In the genomic region with DNA sequence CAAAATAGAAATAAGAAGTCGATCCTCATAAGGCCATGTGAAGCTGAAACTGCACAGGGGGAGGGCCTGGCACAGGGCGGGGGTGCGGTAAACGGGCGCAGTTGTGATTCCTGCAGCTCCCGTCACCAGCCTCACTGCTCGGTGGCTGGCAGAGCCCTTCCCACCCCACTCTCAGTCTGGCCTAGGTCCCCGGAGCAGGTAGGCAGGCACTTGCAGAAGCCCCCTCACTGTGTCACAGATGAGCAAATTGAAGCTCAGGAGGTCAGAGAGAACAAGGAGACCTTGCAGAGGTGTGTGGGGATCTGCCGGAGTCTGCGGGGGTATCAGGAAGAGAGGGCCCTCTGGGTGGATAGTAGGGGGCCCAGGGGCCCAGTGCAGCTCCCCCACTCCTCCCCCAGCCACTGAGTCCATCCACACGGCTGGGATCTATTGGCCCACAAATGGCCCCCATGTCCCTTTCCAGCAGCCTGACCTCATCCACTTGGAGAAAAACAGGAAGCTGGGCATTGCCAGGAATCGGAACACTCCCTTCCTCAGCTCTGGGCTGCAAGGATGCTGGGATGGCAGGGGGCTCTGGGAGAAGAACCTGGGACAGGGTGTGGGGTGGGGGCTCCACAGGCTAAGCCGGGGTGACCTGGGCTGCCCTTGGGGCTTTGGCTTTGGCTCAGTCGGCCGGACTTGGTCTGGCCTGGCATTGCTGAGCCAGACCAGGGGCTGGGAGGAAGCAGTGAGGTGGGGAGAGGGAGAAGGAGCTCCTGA, we compare ENCODE assay signal across 17 cellular contexts. TPM values are rescaled to one million over a fixed set of nuclear protein-coding genes. Genes with fewer than 3 reads are reported as not detected.
DNase-seq lines count a peak whose midpoint lies in the region; ATAC-seq and TF ChIP-seq lines count a peak whose summit lies in the region.
"Had no signal": no experiment of that assay in that cellular context is flagged by ENCODE, and none has a peak within 500 bp of the region (broad histone marks: within the 10 kb centered on the region; RNA-seq: fewer than 3 reads in every experiment).

No MANE protein-coding gene starts in this region.

- peak overlapping the region in 1 of 3 experiments; percentile 29; a peak in 2 of 7 replicates for H3K27ac Mint-ChIP-seq in H9
- no peak overlapping the region for H3K27ac Mint-ChIP-seq in immature natural killer cell
- H3K27ac Mint-ChIP-seq in stimulated activated effector memory CD8-positive, alpha-beta T cell treated with anti-CD3 and anti-CD28 coated beads, Interleukin-12 subunit alpha, Interleukin-12 subunit beta, amount 100 ng/mL, for 72 hours, result no peak overlapping the region
- H3K27ac Mint-ChIP-seq: endodermal cell, neural progenitor cell had no signal

- H3K36me3 Mint-ChIP-seq in H9 (ENCODE audit: insufficient read depth in 1 of 3, low read depth in 3 of 3), result no peaks in the 10 kb centered on the region
- no peaks in the 10 kb centered on the region for H3K36me3 Mint-ChIP-seq in immature natural killer cell
- H3K36me3 Mint-ChIP-seq in stimulated activated effector memory CD8-positive, alpha-beta T cell treated with anti-CD3 and anti-CD28 coated beads, Interleukin-12 subunit alpha, Interleukin-12 subunit beta, amount 100 ng/mL, for 72 hours, result no peaks in the 10 kb centered on the region
- H3K36me3 Mint-ChIP-seq: neural progenitor cell had no signal

- in situ Hi-C loops in gastrocnemius medialis (cut with MboI; ENCODE audit: low sequenced_read_pairs in 4 of 4), result no loop called here

- no peak overlapping the region for H3K4ac ChIP-seq in H9 (ENCODE audit: low read depth, low read length)

- H3K4me3 Mint-ChIP-seq in H9 (no peak overlapping the region), immature natural killer cell (no peak overlapping the region)
- no peak overlapping the region for H3K4me3 Mint-ChIP-seq in stimulated activated effector memory CD8-positive, alpha-beta T cell treated with anti-CD3 and anti-CD28 coated beads, Interleukin-12 subunit alpha, Interleukin-12 subunit beta, amount 100 ng/mL, for 72 hours
- H3K4me3 Mint-ChIP-seq: endodermal cell, neural progenitor cell had no signal

- H3K4me3 ChIP-seq in right atrium auricular region (no peak overlapping the region), gastrocnemius medialis (no peak overlapping the region)
- H3K4me3 ChIP-seq: neural progenitor cell had no signal

- H2BK15ac ChIP-seq in H9 (ENCODE audit: low read depth, low read length), result no peak overlapping the region

- DNase-seq in H9 (peak; percentile 28), dermis microvascular lymphatic vessel endothelial cell (ENCODE audit: low read depth in 2 of 2) (peak; percentile 23 to 88), right atrium auricular region (ENCODE audit: low spot score) (peak; percentile 77), gastrocnemius medialis (peak in 1 of 2 donors; percentile 17), immature natural killer cell (no peak), NCI-H146 (lab: John Stamatoyannopoulos, UW) (no peak)
- DNase-seq in stimulated activated effector memory CD8-positive, alpha-beta T cell treated with anti-CD3 and anti-CD28 coated beads, Interleukin-12 subunit alpha, Interleukin-12 subunit beta, amount 100 ng/mL, for 72 hours (ENCODE audit: low spot score in 2 of 2), result no peak
- DNase-seq: activated CD4-positive, alpha-beta T cell treated with anti-CD3 and anti-CD28 coated beads, Interleukin-2, amount 50 U/mL, for 4 hours; activated gamma-delta T cell; endodermal cell; NCI-H2029; NCI-H774; substantia nigra; T1000 had no signal

- no peak overlapping the region for H2BK120ac ChIP-seq in H9 (ENCODE audit: low read depth, low read length, poor library complexity, severe bottlenecking)

- ATAC-seq in gastrocnemius medialis (peak; percentile 37 to 49), GM21786 (IDR thresholded peaks at IDR 0.05; ENCODE audit: unreplicated experiment) (no peak)
- no peak for ATAC-seq in stimulated activated effector memory CD8-positive, alpha-beta T cell treated with anti-CD3 and anti-CD28 coated beads, Interleukin-12 subunit alpha, Interleukin-12 subunit beta, amount 100 ng/mL, for 72 hours
- ATAC-seq: HCT116 had no signal

- TF ChIP-seq POLR2A in gastrocnemius medialis (IDR thresholded peaks at IDR 0.05), result no peak

- no peaks in the 10 kb centered on the region for H3K79me1 ChIP-seq in H9 (ENCODE audit: insufficient read depth, low read depth, low read length, poor library complexity, severe bottlenecking)

- H3K23me2 ChIP-seq in H9 (ENCODE audit: insufficient read length, low read depth, low read length, poor library complexity, severe bottlenecking), result no peaks in the 10 kb centered on the region

- no peak overlapping the region for H3T11ph ChIP-seq in H9 (ENCODE audit: low read length)

- H3K36me3 ChIP-seq in right atrium auricular region (no peaks in the 10 kb centered on the region), gastrocnemius medialis (no peaks in the 10 kb centered on the region)
- H3K36me3 ChIP-seq: neural progenitor cell had no signal

- H3K27ac ChIP-seq in H9 (ENCODE audit: insufficient read length, low read depth, low read length) (no peak overlapping the region), right atrium auricular region (peak overlapping the region; percentile 65 to 70), gastrocnemius medialis (peak overlapping the region; percentile 9 to 76 (median 64))
- H3K27ac ChIP-seq: neural progenitor cell had no signal

- no peaks in the 10 kb centered on the region for H4K20me1 ChIP-seq in H9 (ENCODE audit: control insufficient read depth, insufficient read depth, insufficient read length)

- H3K27me3 ChIP-seq in H9 (ENCODE audit: insufficient read depth, low read length) (peaks cover 6% of the 10 kb centered on the region; the same call in 1 of the 2 replicates), right atrium auricular region (no peaks in the 10 kb centered on the region), gastrocnemius medialis (no peaks in the 10 kb centered on the region)
- H3K27me3 ChIP-seq: neural progenitor cell had no signal

- no CpG with 5 or more reads among the region's 15 CpGs for WGBS in H9 (ENCODE audit: extremely low coverage, insufficient read length, low lambda C conversion rate)

- H3K23ac ChIP-seq in H9 (ENCODE audit: insufficient read length, low read depth, low read length), result no peak overlapping the region

- H3K4me1 Mint-ChIP-seq in H9, result peaks cover 24 to 25% of the 10 kb centered on the region in 2 experiments
- no peaks in the 10 kb centered on the region for H3K4me1 Mint-ChIP-seq in immature natural killer cell
- peaks cover 15% of the 10 kb centered on the region for H3K4me1 Mint-ChIP-seq in stimulated activated effector memory CD8-positive, alpha-beta T cell treated with anti-CD3 and anti-CD28 coated beads, Interleukin-12 subunit alpha, Interleukin-12 subunit beta, amount 100 ng/mL, for 72 hours

- H3K9me3 Mint-ChIP-seq in H9 (no peaks in the 10 kb centered on the region; a peak in 1 of 5 replicates), immature natural killer cell (peaks cover 0 to 2% (median 0%) of the 10 kb centered on the region in 6 donors)
- H3K9me3 Mint-ChIP-seq in stimulated activated effector memory CD8-positive, alpha-beta T cell treated with anti-CD3 and anti-CD28 coated beads, Interleukin-12 subunit alpha, Interleukin-12 subunit beta, amount 100 ng/mL, for 72 hours, result no peaks in the 10 kb centered on the region
- H3K9me3 Mint-ChIP-seq: endodermal cell, neural progenitor cell had no signal

- H2BK12ac ChIP-seq in H9 (ENCODE audit: insufficient read length, low read depth, low read length), result no peak overlapping the region

- peaks cover 26% of the 10 kb centered on the region for H3K27me3 Mint-ChIP-seq in H9 (ENCODE audit: low read depth)
- peaks cover 0 to 9% (median 1%) of the 10 kb centered on the region in 3 donors for H3K27me3 Mint-ChIP-seq in immature natural killer cell (ENCODE audit: low read depth in 3 of 3)

- no peak overlapping the region for H3K14ac ChIP-seq in H9 (ENCODE audit: insufficient read depth, low read length)

- H2AK5ac ChIP-seq in H9 (ENCODE audit: insufficient read length, low read length), result no peak overlapping the region

- H3K18ac ChIP-seq in H9 (ENCODE audit: insufficient read length, low read depth, low read length), result no peak overlapping the region

- H4K5ac ChIP-seq in H9 (ENCODE audit: insufficient read length, low read depth, low read length), result no peak overlapping the region

- no peaks in the 10 kb centered on the region for H3K9me3 ChIP-seq in H9 (ENCODE audit: control insufficient read depth, low read depth, low read length)
- H3K9me3 ChIP-seq in right atrium auricular region, result no peaks in the 10 kb centered on the region
- no peaks in the 10 kb centered on the region for H3K9me3 ChIP-seq in gastrocnemius medialis

- no peak overlapping the region for H3K56ac ChIP-seq in H9 (ENCODE audit: insufficient read length, low read depth, low read length)

- no peak for TF ChIP-seq CTCF in H9 (conservative IDR thresholded peaks at IDR 0.05)
- TF ChIP-seq CTCF in right atrium auricular region (IDR thresholded peaks at IDR 0.05), result no peak
- no peak for TF ChIP-seq CTCF in gastrocnemius medialis (IDR thresholded peaks at IDR 0.05 in 4 of 5, conservative IDR thresholded peaks at IDR 0.05 in 1 of 5)

- no peak overlapping the region for H3K9ac ChIP-seq in H9 (ENCODE audit: extremely low read depth, insufficient read length, low read length)
- H3K9ac ChIP-seq: neural progenitor cell had no signal

- no peak overlapping the region for H3K4me2 ChIP-seq in H9 (ENCODE audit: insufficient read depth, insufficient read length, low read length)
- H3K4me2 ChIP-seq: neural progenitor cell had no signal

- H3K79me2 ChIP-seq in H9 (ENCODE audit: insufficient read depth, low read length), result no peaks in the 10 kb centered on the region

- H4K8ac ChIP-seq in H9 (replicated peaks; ENCODE audit: insufficient read length, low read depth, low read length), result no peak overlapping the region

- no peak overlapping the region for H2BK5ac ChIP-seq in H9 (ENCODE audit: insufficient read length, low read length)

- no peaks in the 10 kb centered on the region; the same call in 1 of the 2 replicates for H3K4me1 ChIP-seq in H9 (ENCODE audit: insufficient read depth, low read length)
- H3K4me1 ChIP-seq in right atrium auricular region, result peaks cover 0 to 33% of the 10 kb centered on the region in 2 donors
- H3K4me1 ChIP-seq in gastrocnemius medialis, result no peaks in the 10 kb centered on the region

- no peak overlapping the region for H2BK20ac ChIP-seq in H9 (ENCODE audit: low read depth, low read length, poor library complexity, severe bottlenecking)

- H2AFZ ChIP-seq in H9 (ENCODE audit: low read length), result no peak overlapping the region
- H2AFZ ChIP-seq: neural progenitor cell had no signal

- H4K91ac ChIP-seq in H9 (ENCODE audit: insufficient read length, low read depth, low read length), result no peak overlapping the region

- intact Hi-C loops in gastrocnemius medialis (cut with DNase I; ENCODE audit: low total_unique reads), result no loop called here

RNA-seq across cellular contexts. Expression of a gene that starts 21.4 kb away (rescaled TPM):
- total RNA-seq in H9 (2021) (7.6 and 7.8 TPM in 2 replicates), dermis microvascular lymphatic vessel endothelial cell (1.4 and 1.9 TPM in 2 replicates), right atrium auricular region (10 to 100 TPM in 1 of 2 donors, 1 to 10 TPM in 1; 8.2 to 10.6 TPM), gastrocnemius medialis (10 to 100 TPM; 18.0 to 62.8 (median 34.0) TPM)
- polyA plus RNA-seq in immature natural killer cell, result 1 to 10 TPM; 1.0 to 3.4 (median 3.0) TPM

Comparison
In these comparisons a context has a peak if more than half of its experiments do, and no peak if none do; other contexts are left out.
1. DNase-seq: peak in H9 (single experiment), dermis microvascular lymphatic vessel endothelial cell (2 of 2) and right atrium auricular region (single experiment); none in immature natural killer cell (0 of 3), NCI-H146 (single experiment) and stimulated activated effector memory CD8-positive, alpha-beta T cell treated with anti-CD3 and anti-CD28 coated beads, Interleukin-12 subunit alpha, Interleukin-12 subunit beta, amount 100 ng/mL, for 72 hours (0 of 2).
2. ATAC-seq: peak in gastrocnemius medialis (2 of 2); none in GM21786 (single experiment) and stimulated activated effector memory CD8-positive, alpha-beta T cell treated with anti-CD3 and anti-CD28 coated beads, Interleukin-12 subunit alpha, Interleukin-12 subunit beta, amount 100 ng/mL, for 72 hours (single experiment).